13 cellular contexts compared by ENCODE assay signal in genomic region chr9:76817489-76817888, GRCh38. TPM values are rescaled to one million over a fixed set of nuclear protein-coding genes. Genes with fewer than 3 reads are reported as not detected.
DNase-seq lines count a peak whose midpoint lies in the region; ATAC-seq and TF ChIP-seq lines count a peak whose summit lies in the region.
"Had no signal": no experiment of that assay in that cellular context is flagged by ENCODE, and none has a peak within 500 bp of the region (broad histone marks: within the 10 kb centered on the region; RNA-seq: fewer than 3 reads in every experiment).

No MANE protein-coding gene starts in this region.

- in situ Hi-C loops in IMR-90 (cut with MboI; ENCODE audit: low sequenced_read_pairs), result loop anchor here (5.0 to 25.0 kb wide), 2 partner anchors 90 to 345 kb away; partner anchors contain the start of gene PRUNE2

- CTCF ChIA-PET in IMR-90 (lab: Yijun Ruan, JAX), result interaction anchor here (1.9 kb wide), 1 partner anchor 170 kb away, joined by 6 read pairs; no protein-coding TSS in a partner anchor

- no CpG with 5 or more reads among the region's 1 CpG for WGBS in IMR-90 (ENCODE audit: extremely low coverage in 2 of 2, insufficient read length in 1 of 2), 2 experiments

- TF ChIP-seq CTCF in IMR-90 (conservative IDR thresholded peaks at IDR 0.05; ENCODE audit: low read depth, low read length), result no peak

- no peaks in the 10 kb centered on the region for H3K79me1 ChIP-seq in IMR-90 (ENCODE audit: low read depth in 1 of 2, low read length in 2 of 2)

- H2BK5ac ChIP-seq in IMR-90 (ENCODE audit: low read depth, low read length, poor library complexity, severe bottlenecking), result peak overlapping the region; percentile 85

- no peaks in the 10 kb centered on the region for H3K9me1 ChIP-seq in IMR-90 (ENCODE audit: insufficient read depth, low read length)

- no peak for TF ChIP-seq RAD21 in IMR-90 (IDR thresholded peaks at IDR 0.05; ENCODE audit: low read length)

- H4K91ac ChIP-seq in IMR-90 (ENCODE audit: insufficient read depth, low read depth, low read length), result no peak overlapping the region

- no peak overlapping the region for H3K18ac ChIP-seq in IMR-90 (ENCODE audit: low read depth, low read length)

- DNase-seq in IMR-90 (peak; percentile 88), dermis blood vessel endothelial cell (peak; percentile 7), cerebellar nuclear complex (lab: John Stamatoyannopoulos, UW) (no peak), OCI-M1 (lab: John Stamatoyannopoulos, UW) (no peak)
- DNase-seq in stimulated activated CD4-positive, alpha-beta T cell treated with anti-CD3 and anti-CD28 coated beads, Interleukin-4, amount 100 ng/mL, for 4 hours, result no peak
- DNase-seq: activated CD4-positive, CD25-positive, alpha-beta regulatory T cell; activated gamma-delta T cell treated with Interleukin-2 at 50 U/mL for 16 hours; MM.1S; upper lobe of left lung had no signal

- no peaks in the 10 kb centered on the region for H3K79me2 ChIP-seq in ACC112 (ENCODE audit: control insufficient read depth, insufficient read depth, low read length, unreplicated experiment)

- H2AK5ac ChIP-seq in IMR-90 (ENCODE audit: low read depth, low read length), result no peak overlapping the region

- no peaks in the 10 kb centered on the region for H3K9me3 ChIP-seq in IMR-90 (ENCODE audit: control insufficient read depth, insufficient read depth, low read length)
- H3K9me3 ChIP-seq in muscle layer of colon (ENCODE audit: low read length), result no peaks in the 10 kb centered on the region
- H3K9me3 ChIP-seq: upper lobe of left lung had no signal

- no peak overlapping the region for H3K14ac ChIP-seq in IMR-90 (replicated peaks; ENCODE audit: low read depth, low read length)

- H2BK120ac ChIP-seq in IMR-90 (ENCODE audit: low read depth, low read length), result peak overlapping the region; percentile 23

- H3K4me2 ChIP-seq in IMR-90 (ENCODE audit: low read depth, low read length), result no peak overlapping the region

- dilution Hi-C loops in IMR-90 (cut with HindIII; ENCODE audit: low sequenced_read_pairs, unreplicated experiment), result loop anchor here (25.0 kb wide), 1 partner anchor 170 kb away; no protein-coding TSS in a partner anchor

- H3K27ac ChIP-seq in ACC112 (ENCODE audit: low read depth, low read length) (peak overlapping the region; percentile 93), IMR-90 (ENCODE audit: insufficient read depth, low read length) (peak overlapping the region; percentile 20; the same call in 1 of the 2 replicates), muscle layer of colon (ENCODE audit: low read depth, low read length) (peak overlapping the region; percentile 83)
- H3K27ac ChIP-seq: upper lobe of left lung had no signal

- no peaks in the 10 kb centered on the region for H4K20me1 ChIP-seq in IMR-90 (ENCODE audit: insufficient read depth, low read length)

- H4K8ac ChIP-seq in IMR-90 (ENCODE audit: low read depth in 2 of 2, low read length in 2 of 2), result 0 out of 4 replicates have a peak overlapping the region, but pooled peaks of 1 of the 2 experiments have one; percentile 1

- POLR2A ChIA-PET in IMR-90 (lab: Charles Lee; ENCODE audit: unreplicated experiment), result no interaction called here

- H3K4ac ChIP-seq in IMR-90 (ENCODE audit: low read depth, low read length), result 0 out of 2 replicates have a peak overlapping the region, but pooled peaks have one; percentile 12

- no peak overlapping the region for H4K5ac ChIP-seq in IMR-90 (ENCODE audit: low read depth, low read length)

- H3K23ac ChIP-seq in IMR-90 (ENCODE audit: low read depth, low read length), result no peak overlapping the region

- BruUV-seq in IMR-90 (replicated peaks; lab: Mats Ljungman, UMichigan), result no TSS peak

- intact Hi-C loops in IMR-90 (cut with micrococcal nuclease), result no loop called here

- TF ChIP-seq POLR2A in IMR-90 (IDR thresholded peaks at IDR 0.05; ENCODE audit: low read depth, low read length), result no peak

- H3K36me3 ChIP-seq in ACC112 (ENCODE audit: insufficient read depth, low read length) (no peaks in the 10 kb centered on the region), IMR-90 (ENCODE audit: control insufficient read depth, insufficient read depth, low read length) (no peaks in the 10 kb centered on the region), muscle layer of colon (ENCODE audit: insufficient read depth, low read length) (peaks cover 9% of the 10 kb centered on the region)
- H3K36me3 ChIP-seq: upper lobe of left lung had no signal

- no peak overlapping the region for H2AK9ac ChIP-seq in IMR-90 (replicated peaks; ENCODE audit: low read depth, low read length, poor library complexity)

- H3K27me3 ChIP-seq in ACC112 (ENCODE audit: insufficient read depth, low read length), result no peaks in the 10 kb centered on the region
- H3K27me3 ChIP-seq in IMR-90 (ENCODE audit: control insufficient read depth, insufficient read depth, low read length), result no peaks in the 10 kb centered on the region
- H3K27me3 ChIP-seq in muscle layer of colon (ENCODE audit: control insufficient read depth in 1 of 2, insufficient read depth in 2 of 2, low read length in 2 of 2), result no peaks in the 10 kb centered on the region
- H3K27me3 ChIP-seq: upper lobe of left lung had no signal

- no peak overlapping the region for H3K9ac ChIP-seq in IMR-90 (ENCODE audit: low read depth, low read length)
- no peak overlapping the region for H3K9ac ChIP-seq in muscle layer of colon (ENCODE audit: low read length)

- H2AFZ ChIP-seq in ACC112 (ENCODE audit: low read length, unreplicated experiment) (no peak overlapping the region), IMR-90 (replicated peaks; ENCODE audit: low read length, poor library complexity) (no peak overlapping the region)

- ATAC-seq in IMR-90 (ENCODE audit: low read depth), result peak; percentile 30
- no peak for ATAC-seq in GM18520 (IDR thresholded peaks at IDR 0.05; ENCODE audit: unreplicated experiment)

- H2BK15ac ChIP-seq in IMR-90 (ENCODE audit: low read depth, low read length), result peak overlapping the region; percentile 12; the same call in 1 of the 3 replicates

- H3K4me3 ChIP-seq in ACC112 (ENCODE audit: low read depth, low read length), result 0 out of 2 replicates have a peak overlapping the region, but pooled peaks have one; percentile 6
- no peak overlapping the region for H3K4me3 ChIP-seq in IMR-90 (ENCODE audit: insufficient read depth, low read depth, low read length)
- H3K4me3 ChIP-seq in muscle layer of colon (ENCODE audit: low read depth in 1 of 2, low read length in 2 of 2), result no peak overlapping the region
- H3K4me3 ChIP-seq: upper lobe of left lung had no signal

- H3K4me1 ChIP-seq in ACC112 (ENCODE audit: control insufficient read depth, insufficient read depth, low read length, unreplicated experiment), result peaks cover 26% of the 10 kb centered on the region
- H3K4me1 ChIP-seq in IMR-90 (ENCODE audit: control insufficient read depth, insufficient read depth, low read length), result peaks cover 8% of the 10 kb centered on the region
- H3K4me1 ChIP-seq in muscle layer of colon (ENCODE audit: insufficient read depth, low read length), result peaks cover 48% of the 10 kb centered on the region
- H3K4me1 ChIP-seq: upper lobe of left lung had no signal

- no peak overlapping the region for H2BK20ac ChIP-seq in IMR-90 (ENCODE audit: low read depth, low read length)

- H3K56ac ChIP-seq in IMR-90 (ENCODE audit: extremely low read depth, insufficient read depth, low read length), result no peak overlapping the region

TF ChIP-seq in IMR-90, 13 proteins besides CTCF, POLR2A, EP300 and RAD21:
- TF ChIP-seq FOS (IDR thresholded peaks at IDR 0.05; ENCODE audit: low read depth, low read length) (peak; percentile 68; the same call in 1 of the 2 replicates), CEBPB (IDR thresholded peaks at IDR 0.05; ENCODE audit: low read depth, low read length) (peak; percentile 51; the same call in 1 of the 2 replicates), RCOR1 (IDR thresholded peaks at IDR 0.05; ENCODE audit: insufficient replicate concordance, low read length) (no peak), USF2 (IDR thresholded peaks at IDR 0.05; ENCODE audit: low read depth, low read length) (peak; percentile 94)
TF ChIP-seq in IMR-90: peak in this region for 3.

RNA-seq across cellular contexts. Expression of gene PCA3, which starts 53.3 kb away (rescaled TPM):
- total RNA-seq in IMR-90 (2012; rRNA removed), result not detected in 2 replicates
- polyA plus RNA-seq in IMR-90 (2012; rRNA removed), result not detected in 2 replicates
- polyA plus RNA-seq in IMR-90 (2012; cell fraction: cytosol; rRNA removed), result not detected in 2 replicates
- not detected in 2 replicates for polyA plus RNA-seq in IMR-90 (2012; cell fraction: nucleus; rRNA removed; ENCODE audit: low replicate concordance)
- total RNA-seq in dermis blood vessel endothelial cell, result under 0.01 and 0.33 TPM in 2 replicates
- total RNA-seq: mesothelial cell of epicardium had no signal

Comparison
In these comparisons a context has a peak if more than half of its experiments do, and no peak if none do; other contexts are left out.
1. H3K27ac ChIP-seq: peak in every context shown above with its lines; median percentile 93 in ACC112; 83 in muscle layer of colon; 20 in IMR-90.
2. DNase-seq: peak in IMR-90 (single experiment) and dermis blood vessel endothelial cell (single experiment); none in stimulated activated CD4-positive, alpha-beta T cell treated with anti-CD3 and anti-CD28 coated beads, Interleukin-4, amount 100 ng/mL, for 4 hours (0 of 2), cerebellar nuclear complex (0 of 2) and OCI-M1 (single experiment).